Comparison of ENCODE assay signal across 23 cellular contexts in the genomic region with DNA sequence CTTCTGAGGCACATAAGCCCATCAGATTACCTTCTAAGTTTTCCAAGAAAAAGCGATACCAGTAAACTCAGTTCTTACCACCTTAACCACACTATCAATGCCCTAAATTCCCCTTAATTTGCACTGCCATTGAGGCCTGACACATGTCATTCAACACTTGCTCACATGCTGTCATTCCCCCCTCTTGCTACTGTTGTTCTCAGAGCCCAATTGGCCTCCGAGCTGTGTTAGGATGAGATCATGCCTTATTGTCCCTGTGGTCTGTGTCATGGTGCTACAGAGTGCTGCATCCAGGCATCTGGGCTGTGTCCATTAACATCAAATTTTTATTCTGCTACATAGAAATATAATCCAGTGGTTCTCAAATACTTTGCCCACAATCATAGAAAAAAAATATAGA.
"Had no signal": no experiment of that assay in that cellular context is flagged by ENCODE, and none has a peak within 500 bp of the region (broad histone marks: within the 10 kb centered on the region; RNA-seq: fewer than 3 reads in every experiment).

No MANE protein-coding gene starts in this region.

- DNase-seq: colonic mucosa; dermis blood vessel endothelial cell; esophagus squamous epithelium; foreskin fibroblast; immature natural killer cell; kidney; left cardiac atrium; left ventricle myocardium inferior; mesendoderm; naive thymus-derived CD4-positive, alpha-beta T cell; nephron progenitor cell; sigmoid colon; stimulated activated CD4-positive, alpha-beta T cell treated with anti-CD3 and anti-CD28 coated beads, Interleukin-2, amount 100 ng/mL, for 24 hours; stimulated activated CD4-positive, alpha-beta T cell treated with anti-CD3 and anti-CD28 coated beads, Interleukin-4, amount 100 ng/mL, for 4 hours; stimulated activated naive CD4-positive, alpha-beta T cell treated with Interleukin-2 at 50 U/mL for 16 hours; tibial artery; upper lobe of right lung had no signal

- H3K36me3 Mint-ChIP-seq: immature natural killer cell; naive thymus-derived CD4-positive, alpha-beta T cell had no signal

- H3K9me3 ChIP-seq: colonic mucosa, esophagus squamous epithelium, gastroesophageal sphincter, left ventricle myocardium inferior, neutrophil, right atrium auricular region, sigmoid colon, tibial artery, upper lobe of right lung, vagina had no signal

- H3K4me3 ChIP-seq: colonic mucosa, esophagus squamous epithelium, gastroesophageal sphincter, left ventricle myocardium inferior, lung, right atrium auricular region, sigmoid colon, skin epidermis, tibial artery, upper lobe of right lung, vagina had no signal

- H3K9me3 Mint-ChIP-seq: immature natural killer cell; naive thymus-derived CD4-positive, alpha-beta T cell; nephron progenitor cell had no signal

- ATAC-seq: gastroesophageal sphincter; left cardiac atrium; naive thymus-derived CD4-positive, alpha-beta T cell; upper lobe of right lung had no signal

- H3K36me3 ChIP-seq: colonic mucosa, esophagus squamous epithelium, gastroesophageal sphincter, left ventricle myocardium inferior, neutrophil, right atrium auricular region, sigmoid colon, tibial artery, upper lobe of right lung, vagina had no signal

- H3K27ac Mint-ChIP-seq: immature natural killer cell; naive thymus-derived CD4-positive, alpha-beta T cell; nephron progenitor cell had no signal

- H3K4me1 Mint-ChIP-seq: immature natural killer cell had no signal

- H3K4me1 ChIP-seq: colonic mucosa, esophagus squamous epithelium, gastroesophageal sphincter, right atrium auricular region, sigmoid colon, tibial artery, upper lobe of right lung, vagina had no signal

- H3K27me3 ChIP-seq: colonic mucosa, esophagus squamous epithelium, gastroesophageal sphincter, neutrophil, right atrium auricular region, sigmoid colon, tibial artery, upper lobe of right lung, vagina had no signal

- H3K4me3 Mint-ChIP-seq: immature natural killer cell; naive thymus-derived CD4-positive, alpha-beta T cell; nephron progenitor cell had no signal

- H3K27ac ChIP-seq: colonic mucosa, esophagus squamous epithelium, gastroesophageal sphincter, left ventricle myocardium inferior, neutrophil, right atrium auricular region, sigmoid colon, skin epidermis, tibial artery, upper lobe of right lung, vagina had no signal
